In genomic region chr7:90710466-90710850, GRCh38 we compare ENCODE assay signal across 13 cellular contexts.
DNase-seq lines count a peak whose midpoint lies in the region; ATAC-seq and TF ChIP-seq lines count a peak whose summit lies in the region.
"Had no signal": no experiment of that assay in that cellular context is flagged by ENCODE, and none has a peak within 500 bp of the region (broad histone marks: within the 10 kb centered on the region; RNA-seq: fewer than 3 reads in every experiment).

No MANE protein-coding gene starts in this region.

- no peak overlapping the region for H3K4me3 Mint-ChIP-seq in T-helper 17 cell
- H3K4me3 Mint-ChIP-seq: CD14-positive monocyte had no signal

- no peaks in the 10 kb centered on the region for H3K36me3 Mint-ChIP-seq in T-helper 17 cell (ENCODE audit: low read depth)
- H3K36me3 Mint-ChIP-seq: CD14-positive monocyte had no signal

- H3K27ac ChIP-seq in OCI-LY3 (ENCODE audit: low read length): peak overlapping the region; percentile 77
- peak overlapping the region; percentile 11 to 48 for H3K27ac ChIP-seq in mucosa of rectum (ENCODE audit: low read depth in 2 of 2, low read length in 2 of 2)
- no peak overlapping the region for H3K27ac ChIP-seq in upper lobe of left lung
- H3K27ac ChIP-seq: psoas muscle had no signal

- H3K4me3 ChIP-seq in GM08714 (ENCODE audit: low read length): peak overlapping the region; percentile 82
- peak overlapping the region; percentile 73 for H3K4me3 ChIP-seq in OCI-LY3 (ENCODE audit: low read length)
- H3K4me3 ChIP-seq in mucosa of rectum (ENCODE audit: low read length in 2 of 2): peak overlapping the region in 1 of 2 donors; percentile 53
- no peak overlapping the region for H3K4me3 ChIP-seq in upper lobe of left lung
- H3K4me3 ChIP-seq: left lung, psoas muscle had no signal

- no peaks in the 10 kb centered on the region for H3K27me3 ChIP-seq in OCI-LY3 (ENCODE audit: low read depth, low read length)
- no peaks in the 10 kb centered on the region for H3K27me3 ChIP-seq in mucosa of rectum (ENCODE audit: control insufficient read depth in 2 of 2, insufficient read depth in 2 of 2, low read length in 2 of 2)
- H3K27me3 ChIP-seq in upper lobe of left lung: no peaks in the 10 kb centered on the region
- H3K27me3 ChIP-seq: left lung had no signal

- 65 to 70% methylated on average over 4 of the region's 4 CpGs for WGBS in upper lobe of left lung, 2 donors

- peak overlapping the region; percentile 93 for H3K4me2 ChIP-seq in OCI-LY3 (ENCODE audit: low read length)

- no peak for DNase-seq in upper lobe of left lung
- no peak for DNase-seq in T-helper 17 cell
- no peak for DNase-seq in GOT3 (lab: John Stamatoyannopoulos, UW)
- DNase-seq: activated T-cell treated with anti-CD3 and anti-CD28 coated beads, Interleukin-2, amount 50 U/mL, for 4 hours; left lung; NCI-H1694 treated with DMSO at 0.1 percent for 48 hours; psoas muscle had no signal

- peak; percentile 0 for ATAC-seq in GM21619 (IDR thresholded peaks at IDR 0.05; ENCODE audit: unreplicated experiment)
- no peak for ATAC-seq in upper lobe of left lung (ENCODE audit: low FRiP score in 2 of 2)
- no peak for ATAC-seq in T-helper 17 cell
- ATAC-seq in HG02798 (IDR thresholded peaks at IDR 0.05; ENCODE audit: poor library complexity, unreplicated experiment): no peak
- ATAC-seq: activated T-cell treated with anti-CD3 and anti-CD28 coated beads, Interleukin-2, amount 50 U/mL, for 4 hours; left lung had no signal

- H3K79me2 ChIP-seq in OCI-LY3 (ENCODE audit: low read length): 0 out of 2 replicates have a peak, but pooled peaks cover 2% of the 10 kb centered on the region

- H3K9me3 ChIP-seq in OCI-LY3 (ENCODE audit: insufficient read depth, low read length): no peaks in the 10 kb centered on the region
- no peaks in the 10 kb centered on the region for H3K9me3 ChIP-seq in mucosa of rectum (ENCODE audit: control insufficient read depth in 2 of 2, low read length in 2 of 2)
- no peaks in the 10 kb centered on the region for H3K9me3 ChIP-seq in upper lobe of left lung
- no peaks in the 10 kb centered on the region for H3K9me3 ChIP-seq in T-helper 17 cell (ENCODE audit: control insufficient read depth, low read length, poor library complexity, severe bottlenecking)
- H3K9me3 ChIP-seq: left lung, psoas muscle had no signal

- H3K36me3 ChIP-seq in OCI-LY3 (replicated peaks; ENCODE audit: low read depth, low read length) (no peaks in the 10 kb centered on the region), mucosa of rectum (ENCODE audit: control insufficient read depth in 2 of 2, insufficient read depth in 2 of 2, low read length in 2 of 2) (no peaks in the 10 kb centered on the region), upper lobe of left lung (no peaks in the 10 kb centered on the region)
- H3K36me3 ChIP-seq: left lung had no signal

- peak overlapping the region; percentile 23; the same call in 1 of the 2 replicates for H2AFZ ChIP-seq in OCI-LY3 (ENCODE audit: low read depth, low read length)

- no peaks in the 10 kb centered on the region for H3K4me1 Mint-ChIP-seq in T-helper 17 cell

- H3K9ac ChIP-seq in OCI-LY3 (ENCODE audit: low read length): peak overlapping the region; percentile 43
- H3K9ac ChIP-seq in mucosa of rectum (ENCODE audit: low read depth in 1 of 2, low read length in 2 of 2): peak overlapping the region in 1 of 2 donors; percentile 9

- H4K20me1 ChIP-seq in OCI-LY3 (ENCODE audit: insufficient read depth, low read length): no peaks in the 10 kb centered on the region

- no peak for TF ChIP-seq EP300 in upper lobe of left lung (IDR thresholded peaks at IDR 0.05)

- H3K4me1 ChIP-seq in OCI-LY3 (ENCODE audit: low read length) (peaks cover 23% of the 10 kb centered on the region), mucosa of rectum (ENCODE audit: control insufficient read depth in 2 of 2, insufficient read depth in 2 of 2, low read length in 2 of 2) (no peaks in the 10 kb centered on the region), upper lobe of left lung (peaks cover 9 to 37% (median 17%) of the 10 kb centered on the region in 4 donors)

- TF ChIP-seq CTCF in OCI-LY3 (IDR thresholded peaks at IDR 0.05; ENCODE audit: low read depth, low read length) (no peak), upper lobe of left lung (IDR thresholded peaks at IDR 0.05) (no peak)

- H3K27ac Mint-ChIP-seq in T-helper 17 cell: no peak overlapping the region

- no peaks in the 10 kb centered on the region for H3K27me3 Mint-ChIP-seq in T-helper 17 cell

- no peak for TF ChIP-seq POLR2A in upper lobe of left lung (IDR thresholded peaks at IDR 0.05)

Comparison
In these comparisons a context has a peak if more than half of its experiments do, and no peak if none do; other contexts are left out.
1. H3K4me3 ChIP-seq: peak in GM08714 (single experiment) and OCI-LY3 (single experiment); none in upper lobe of left lung (0 of 4).
2. H3K27ac ChIP-seq: peak in OCI-LY3 (single experiment) and mucosa of rectum (2 of 2); none in upper lobe of left lung (0 of 4).